8 cellular contexts compared by ENCODE assay signal in the genomic region with DNA sequence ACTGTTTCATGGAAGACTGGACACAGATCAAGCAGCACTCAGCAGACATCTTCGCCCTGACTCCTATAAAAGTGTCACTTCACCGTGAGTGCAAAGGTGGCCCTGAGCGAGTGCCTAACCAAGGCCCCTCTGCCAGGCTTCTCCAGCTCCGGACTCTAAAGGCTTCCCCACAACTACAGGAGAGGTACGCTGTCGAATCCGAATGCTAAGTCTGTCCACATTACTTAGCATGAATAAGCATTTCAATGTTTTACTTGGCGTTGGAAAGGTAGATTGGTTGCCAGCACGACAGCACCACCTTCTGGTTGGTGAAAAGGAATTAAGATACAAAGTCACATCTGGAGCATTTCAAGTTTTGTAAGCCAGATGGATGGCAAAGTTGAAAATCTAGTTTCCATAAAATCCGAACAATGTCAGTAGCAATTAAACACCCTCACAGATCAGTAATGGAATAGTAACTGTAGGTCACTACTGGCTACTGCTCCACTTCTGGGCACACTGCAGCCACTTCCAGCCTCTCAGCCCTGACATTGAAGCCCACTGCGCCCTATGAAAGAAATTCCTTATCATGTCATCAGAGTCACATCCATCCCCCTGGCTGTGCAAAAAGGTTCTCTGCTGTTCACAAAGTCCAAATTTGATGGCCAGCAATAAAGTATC.
DNase-seq lines count a peak whose midpoint lies in the region; ATAC-seq, FAIRE-seq and TF ChIP-seq lines count a peak whose summit lies in the region.

No MANE protein-coding gene starts in this region.

- H3K27me3 ChIP-seq in pancreas (no peaks in the 10 kb centered on the region), upper lobe of left lung (no peaks in the 10 kb centered on the region)

- peak; percentile 63 for FAIRE-seq in pancreas (lab: Jason Lieb, UNC)

- no peak overlapping the region for H3K27ac ChIP-seq in pancreas
- no peak overlapping the region for H3K27ac ChIP-seq in upper lobe of left lung

- peak; percentile 58 for DNase-seq in GF-D8 (lab: John Stamatoyannopoulos, UW)
- peak; percentile 64 for DNase-seq in LoVo (ENCODE audit: low spot score)
- DNase-seq in RPMI8226 = peak; percentile 85
- DNase-seq in activated naive CD4-positive, alpha-beta T cell treated with Interleukin-2 at 50 U/mL for 16 hours = peak; percentile 47
- peak; percentile 82 for DNase-seq in globus pallidus (ENCODE audit: low spot score)
- peak in 5 of 6 donors; percentile 68 to 86 (median 75) for DNase-seq in pancreas
- peak in 1 of 2 donors; percentile 52 for DNase-seq in upper lobe of left lung

- H3K4me1 ChIP-seq in pancreas (peaks cover 21 to 26% (median 23%) of the 10 kb centered on the region in 3 donors), upper lobe of left lung (peaks cover 0 to 22% (median 11%) of the 10 kb centered on the region in 4 donors)

- TF ChIP-seq EP300 in upper lobe of left lung (IDR thresholded peaks at IDR 0.05) = no peak

- TF ChIP-seq POLR2A in upper lobe of left lung (IDR thresholded peaks at IDR 0.05) = no peak

- ATAC-seq in pancreas (peak; percentile 84 to 94 (median 92)), upper lobe of left lung (ENCODE audit: low FRiP score in 2 of 2) (peak; percentile 86 to 88), GM21526 (IDR thresholded peaks at IDR 0.05; ENCODE audit: low FRiP score, unreplicated experiment) (no peak)

- peak overlapping the region in 1 of 4 donors; percentile 26 for H3K4me3 ChIP-seq in pancreas
- H3K4me3 ChIP-seq in upper lobe of left lung = no peak overlapping the region

- TF ChIP-seq CTCF in pancreas (IDR thresholded peaks at IDR 0.05) = peak; percentile 34 to 61 (median 58)
- peak; percentile 50 to 84 (median 68) for TF ChIP-seq CTCF in upper lobe of left lung (IDR thresholded peaks at IDR 0.05)

- WGBS in pancreas, 2 donors = 12 to 15% methylated on average over 11 of the region's 11 CpGs
- WGBS in upper lobe of left lung, 2 donors = 26 to 29% methylated on average over 11 of the region's 11 CpGs

- intact Hi-C loops in pancreas (cut with DNase I) = loop anchor here in 1 of 3 donors (5.0 kb wide), 1 partner anchor 227 kb away; no protein-coding TSS in a partner anchor

- H3K9me3 ChIP-seq in pancreas (no peaks in the 10 kb centered on the region), upper lobe of left lung (no peaks in the 10 kb centered on the region)

- H3K36me3 ChIP-seq in pancreas (no peaks in the 10 kb centered on the region), upper lobe of left lung (no peaks in the 10 kb centered on the region)
